ENCODE assay signal across 8 cellular contexts in the genomic region with DNA sequence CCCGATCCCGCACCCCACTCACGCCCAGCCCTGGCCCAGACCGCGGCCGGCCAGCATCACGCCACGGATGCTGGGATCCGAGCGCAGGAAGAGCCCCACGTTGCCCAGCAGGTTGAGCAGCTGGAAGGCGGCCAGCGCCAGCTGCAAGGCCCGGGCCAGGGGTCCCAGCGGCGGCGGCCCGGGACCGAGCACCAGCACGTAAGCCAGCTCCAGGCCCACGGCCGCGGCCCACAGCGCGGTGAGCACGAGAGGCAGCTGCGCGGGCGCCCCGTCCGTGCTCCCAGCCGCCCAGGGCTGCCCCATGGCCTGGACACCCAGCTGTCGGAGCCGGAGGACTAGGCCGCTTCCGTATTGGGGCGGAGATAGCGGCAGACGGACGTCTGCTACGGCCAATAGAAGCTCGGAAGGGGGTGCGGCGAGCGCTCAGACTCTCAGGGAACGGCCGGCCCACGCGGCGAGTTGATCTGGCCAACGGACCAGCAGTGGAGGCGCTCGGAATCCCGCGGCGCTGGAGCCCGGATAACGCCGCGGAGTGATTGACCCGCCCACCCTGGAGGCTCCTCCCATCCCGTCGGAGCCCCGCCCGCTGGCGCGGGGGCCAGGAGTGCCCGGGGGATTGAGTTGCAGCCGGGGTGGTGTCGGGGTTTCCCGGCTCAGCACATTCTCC. TPM values are rescaled to one million over a fixed set of nuclear protein-coding genes. Genes with fewer than 3 reads are reported as not detected.
A peak's percentile ranks its signal among the peaks of the same experiment; 100 is the strongest.
DNase-seq lines count a peak whose midpoint lies in the region; ATAC-seq, FAIRE-seq and TF ChIP-seq lines count a peak whose summit lies in the region.

A gene with protein sequence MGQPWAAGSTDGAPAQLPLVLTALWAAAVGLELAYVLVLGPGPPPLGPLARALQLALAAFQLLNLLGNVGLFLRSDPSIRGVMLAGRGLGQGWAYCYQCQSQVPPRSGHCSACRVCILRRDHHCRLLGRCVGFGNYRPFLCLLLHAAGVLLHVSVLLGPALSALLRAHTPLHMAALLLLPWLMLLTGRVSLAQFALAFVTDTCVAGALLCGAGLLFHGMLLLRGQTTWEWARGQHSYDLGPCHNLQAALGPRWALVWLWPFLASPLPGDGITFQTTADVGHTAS (minus strand): TSS at position 348 of the 667 bp plus-strand sequence. CDS start 45 bp downstream, at position 303.

- peak; percentile 91 for FAIRE-seq in kidney (lab: Jason Lieb, UNC)

- intact Hi-C loops in kidney (cut with DNase I), result no loop called here

- TF ChIP-seq CTCF in AG09309 (IDR thresholded peaks at IDR 0.05; ENCODE audit: control insufficient read depth, insufficient read depth, low read depth, low read length, missing control alignments) (no peak), kidney (IDR thresholded peaks at IDR 0.05; ENCODE audit: borderline replicate concordance, extremely low read depth, insufficient read depth) (no peak)

- H3K4me1 ChIP-seq in kidney (ENCODE audit: control insufficient read depth in 1 of 2, insufficient read depth in 1 of 2, low read depth in 1 of 2, low read length in 2 of 2), result peaks cover 4 to 9% of the 10 kb centered on the region in 2 donors

- ATAC-seq in GM19023 (IDR thresholded peaks at IDR 0.05; ENCODE audit: unreplicated experiment) (peak; percentile 83), HG03342 (IDR thresholded peaks at IDR 0.05; ENCODE audit: unreplicated experiment) (peak; percentile 79)

- no peak within 1 kb of the TSS for H3K27ac ChIP-seq in kidney (ENCODE audit: low read depth in 2 of 2, low read length in 2 of 2)

- H3K36me3 ChIP-seq in kidney (ENCODE audit: control insufficient read depth in 1 of 2, insufficient read depth in 2 of 2, low read length in 2 of 2), result peaks cover 0 to 2% of the 10 kb centered on the region in 2 donors

- no peaks in the 10 kb centered on the region for H3K9me3 ChIP-seq in kidney (ENCODE audit: control insufficient read depth in 1 of 2, low read length in 2 of 2)

- H3K9ac ChIP-seq in kidney (ENCODE audit: low read length in 2 of 2), result peak within 1 kb of the TSS; percentile 67 to 69

- peak within 1 kb of the TSS; percentile 74 for H3K4me3 ChIP-seq in AG09309 (ENCODE audit: control insufficient read depth, low read depth, low read length)
- H3K4me3 ChIP-seq in kidney (ENCODE audit: low read length in 2 of 2), result peak within 1 kb of the TSS; percentile 69 to 77

- peak; percentile 86 for DNase-seq in AG09309 (ENCODE audit: low read depth)
- peak; percentile 91 to 97 for DNase-seq in NCI-H446 (lab: John Stamatoyannopoulos, UW)
- peak; percentile 91 for DNase-seq in activated CD4-positive, CD25-positive, alpha-beta regulatory T cell treated with anti-CD3 and anti-CD28 coated beads, Interleukin-2, amount 50 U/mL, for 72 hours
- DNase-seq in cerebellum (ENCODE audit: low spot score), result peak; percentile 97
- peak; percentile 99 for DNase-seq in kidney
- peak; percentile 97 for DNase-seq in stimulated activated CD4-positive, alpha-beta T cell treated with anti-CD3 and anti-CD28 coated beads, Interleukin-15, amount 100 ng/mL, for 24 hours

RNA-seq across cellular contexts. Expression of the gene that starts here (rescaled TPM):
- 3.6 TPM for total RNA-seq in cerebellum
- 18.7 TPM for total RNA-seq in kidney
- 13.2 TPM for polyA plus RNA-seq in kidney (ENCODE audit: insufficient read depth, low read depth, low replicate concordance)
